Comparison of ENCODE assay signal across 8 cellular contexts in genomic region chr16:391885-392335, GRCh38. TPM values are rescaled to one million over a fixed set of nuclear protein-coding genes. Genes with fewer than 3 reads are reported as not detected.
DNase-seq lines count a peak whose midpoint lies in the region; FAIRE-seq and TF ChIP-seq lines count a peak whose summit lies in the region.

No MANE protein-coding gene starts in this region.

- no peak overlapping the region for H3K18ac ChIP-seq in H9 (ENCODE audit: insufficient read length, low read depth, low read length)

- H3K4me1 ChIP-seq in H9 (ENCODE audit: insufficient read depth, low read length) (no peaks in the 10 kb centered on the region; the same call in 1 of the 2 replicates), fibroblast of lung (ENCODE audit: control insufficient read depth, extremely low read depth, insufficient read depth, low read length) (no peaks in the 10 kb centered on the region), parathyroid adenoma (peaks cover 7% of the 10 kb centered on the region)

- H3K27me3 ChIP-seq in H9 (ENCODE audit: insufficient read depth, low read length): no peaks in the 10 kb centered on the region
- no peaks in the 10 kb centered on the region for H3K27me3 ChIP-seq in fibroblast of lung (ENCODE audit: control insufficient read depth, insufficient read depth, low read length)
- H3K27me3 ChIP-seq in parathyroid adenoma (ENCODE audit: control insufficient read depth, insufficient read depth, low read length): no peaks in the 10 kb centered on the region

- H3K4me1 Mint-ChIP-seq in H9: peaks cover 29 to 32% of the 10 kb centered on the region in 2 experiments

- peak overlapping the region in 1 of 2 experiments; percentile 23; a peak in 1 of 5 replicates for H3K4me3 Mint-ChIP-seq in H9

- H3K4me2 ChIP-seq in H9 (ENCODE audit: insufficient read depth, insufficient read length, low read length): no peak overlapping the region
- peak overlapping the region; percentile 37 for H3K4me2 ChIP-seq in fibroblast of lung (ENCODE audit: extremely low read depth, insufficient read depth, low read length)
- no peak overlapping the region for H3K4me2 ChIP-seq in parathyroid adenoma (ENCODE audit: low read length)

- H3K9me3 ChIP-seq in H9 (ENCODE audit: control insufficient read depth, low read depth, low read length) (no peaks in the 10 kb centered on the region), fibroblast of lung (ENCODE audit: control insufficient read depth, insufficient read depth, low read depth, low read length) (no peaks in the 10 kb centered on the region), parathyroid adenoma (ENCODE audit: control insufficient read depth, low read length) (no peaks in the 10 kb centered on the region)

- H3K56ac ChIP-seq in H9 (ENCODE audit: insufficient read length, low read depth, low read length): no peak overlapping the region

- no peak overlapping the region for H2BK120ac ChIP-seq in H9 (ENCODE audit: low read depth, low read length, poor library complexity, severe bottlenecking)

- H3K9ac ChIP-seq in H9 (ENCODE audit: extremely low read depth, insufficient read length, low read length) (no peak overlapping the region), fibroblast of lung (ENCODE audit: insufficient read depth, low read length) (no peak overlapping the region), parathyroid adenoma (no peak overlapping the region)

- no peak overlapping the region for H2BK5ac ChIP-seq in H9 (ENCODE audit: insufficient read length, low read length)

- H3K79me2 ChIP-seq in H9 (ENCODE audit: insufficient read depth, low read length) (no peaks in the 10 kb centered on the region), fibroblast of lung (ENCODE audit: control insufficient read depth, insufficient read depth, low read length) (no peaks in the 10 kb centered on the region), parathyroid adenoma (no peaks in the 10 kb centered on the region)

- no peak overlapping the region for H2AK5ac ChIP-seq in H9 (ENCODE audit: insufficient read length, low read length)

- H4K5ac ChIP-seq in H9 (ENCODE audit: insufficient read length, low read depth, low read length): no peak overlapping the region

- no peaks in the 10 kb centered on the region for H3K27me3 Mint-ChIP-seq in H9 (ENCODE audit: low read depth)

- H3K36me3 ChIP-seq in fibroblast of lung (ENCODE audit: control insufficient read depth, insufficient read depth, low read length) (no peaks in the 10 kb centered on the region), parathyroid adenoma (ENCODE audit: control insufficient read depth, insufficient read depth, low read length) (no peaks in the 10 kb centered on the region)

- H3K27ac ChIP-seq in H9 (ENCODE audit: insufficient read length, low read depth, low read length) (no peak overlapping the region), fibroblast of lung (ENCODE audit: insufficient read depth, low read length) (no peak overlapping the region), parathyroid adenoma (no peak overlapping the region)

- no peak overlapping the region for H3K23ac ChIP-seq in H9 (ENCODE audit: insufficient read length, low read depth, low read length)

- DNase-seq in AG10803 (ENCODE audit: low read depth) (peak; percentile 64), H9 (peak; percentile 89), OCI-M1 (lab: John Stamatoyannopoulos, UW) (peak; percentile 91), activated T-cell treated with anti-CD3 and anti-CD28 coated beads for 48 hours (ENCODE audit: low read depth) (peak; percentile 83), fibroblast of lung (ENCODE audit: low read depth in 2 of 2) (peak; percentile 80 to 83), urothelium cell line (ENCODE audit: low spot score) (peak; percentile 43), NCI-H128 (lab: John Stamatoyannopoulos, UW; ENCODE audit: unreplicated experiment) (no peak)

- H3K23me2 ChIP-seq in H9 (ENCODE audit: insufficient read length, low read depth, low read length, poor library complexity, severe bottlenecking): no peaks in the 10 kb centered on the region

- no peak overlapping the region for H3K4me3 ChIP-seq in AG10803 (ENCODE audit: low read length)
- H3K4me3 ChIP-seq in fibroblast of lung (replicated peaks in 1 of 4; ENCODE audit: control extremely low read depth in 1 of 4, insufficient read depth in 1 of 4, low read depth in 3 of 4, low read length in 4 of 4): no peak overlapping the region
- H3K4me3 ChIP-seq in parathyroid adenoma (ENCODE audit: low read depth, low read length): no peak overlapping the region

- no CpG with 5 or more reads among the region's 7 CpGs for WGBS in H9 (ENCODE audit: extremely low coverage, insufficient read length, low lambda C conversion rate)

- no peak overlapping the region; a peak in 1 of 7 replicates for H3K27ac Mint-ChIP-seq in H9

- no peak overlapping the region for H4K8ac ChIP-seq in H9 (replicated peaks; ENCODE audit: insufficient read length, low read depth, low read length)

- no peak overlapping the region for H3K4ac ChIP-seq in H9 (ENCODE audit: low read depth, low read length)

- H4K20me1 ChIP-seq in H9 (ENCODE audit: control insufficient read depth, insufficient read depth, insufficient read length) (no peaks in the 10 kb centered on the region), fibroblast of lung (ENCODE audit: control insufficient read depth, extremely low read depth, insufficient read depth, low read length) (no peaks in the 10 kb centered on the region)

- H2BK12ac ChIP-seq in H9 (ENCODE audit: insufficient read length, low read depth, low read length): no peak overlapping the region

- H3K36me3 Mint-ChIP-seq in H9 (ENCODE audit: insufficient read depth in 1 of 3, low read depth in 3 of 3): peaks cover 7 to 12% (median 8%) of the 10 kb centered on the region in 3 experiments; a peak in 5 of 7 replicates

- no peak overlapping the region for H4K91ac ChIP-seq in H9 (ENCODE audit: insufficient read length, low read depth, low read length)

- no peak overlapping the region for H3T11ph ChIP-seq in H9 (ENCODE audit: low read length)

- no peak for FAIRE-seq in urothelium cell line (lab: Jason Lieb, UNC)

- H2BK20ac ChIP-seq in H9 (ENCODE audit: low read depth, low read length, poor library complexity, severe bottlenecking): no peak overlapping the region

- H2BK15ac ChIP-seq in H9 (ENCODE audit: low read depth, low read length): no peak overlapping the region

- H3K79me1 ChIP-seq in H9 (ENCODE audit: insufficient read depth, low read depth, low read length, poor library complexity, severe bottlenecking): no peaks in the 10 kb centered on the region

- H2AFZ ChIP-seq in H9 (ENCODE audit: low read length): no peak overlapping the region
- no peak overlapping the region for H2AFZ ChIP-seq in fibroblast of lung (ENCODE audit: low read length)
- no peak overlapping the region for H2AFZ ChIP-seq in parathyroid adenoma

- H3K9me3 Mint-ChIP-seq in H9: peaks cover 7 to 14% of the 10 kb centered on the region in 2 experiments

- no peak overlapping the region for H3K14ac ChIP-seq in H9 (ENCODE audit: insufficient read depth, low read length)

- TF ChIP-seq CTCF in AG10803 (conservative IDR thresholded peaks at IDR 0.05; ENCODE audit: low read length) (peak; percentile 71), H9 (conservative IDR thresholded peaks at IDR 0.05) (peak; percentile 98), fibroblast of lung (conservative IDR thresholded peaks at IDR 0.05 in 1 of 2, IDR thresholded peaks at IDR 0.05 in 1 of 2; ENCODE audit: low read depth in 1 of 2, low read length in 2 of 2) (peak; percentile 75 to 93), parathyroid adenoma (IDR thresholded peaks at IDR 0.05) (peak; percentile 42)

RNA-seq across cellular contexts. Expression of gene NME4, which starts 5.1 kb away (rescaled TPM):
- 319 and 320 TPM in 2 replicates for total RNA-seq in H9 (2021)
- 51.9 and 71.7 TPM in 2 replicates for total RNA-seq in fibroblast of lung
- 114 and 121 TPM in 2 replicates for polyA plus RNA-seq in fibroblast of lung
- 234 and 273 TPM in 2 replicates for polyA plus RNA-seq in fibroblast of lung (2012)
- 62.2 and 122 TPM in 2 replicates for polyA minus RNA-seq in fibroblast of lung (ENCODE audit: low replicate concordance)

RNA-seq across cellular contexts. Expression of gene DECR2, which starts 9.8 kb away (rescaled TPM):
- total RNA-seq in H9 (2021) (38.8 and 39.3 TPM in 2 replicates), fibroblast of lung (6.4 and 12.1 TPM in 2 replicates)
- 10.8 and 12.0 TPM in 2 replicates for polyA plus RNA-seq in fibroblast of lung
- 19.1 and 20.9 TPM in 2 replicates for polyA plus RNA-seq in fibroblast of lung (2012)
- 9.7 and 25.1 TPM in 2 replicates for polyA minus RNA-seq in fibroblast of lung (ENCODE audit: low replicate concordance)

RNA-seq across cellular contexts. Expression of gene PGAP6, which starts 10.1 kb away (rescaled TPM):
- total RNA-seq in H9 (2021): 111 and 114 TPM in 2 replicates
- 48.8 and 82.7 TPM in 2 replicates for total RNA-seq in fibroblast of lung
- polyA plus RNA-seq in fibroblast of lung: 46.2 and 73.2 TPM in 2 replicates
- 63.8 and 83.4 TPM in 2 replicates for polyA plus RNA-seq in fibroblast of lung (2012)
- polyA minus RNA-seq in fibroblast of lung (ENCODE audit: low replicate concordance): 132 and 193 TPM in 2 replicates

RNA-seq across cellular contexts. Expression of gene MRPL28, which starts 21.6 kb away (rescaled TPM):
- total RNA-seq in H9 (2021) (154 TPM in 2 replicates), fibroblast of lung (53.7 and 65.2 TPM in 2 replicates)
- 86.5 and 133 TPM in 2 replicates for polyA plus RNA-seq in fibroblast of lung
- 108 and 151 TPM in 2 replicates for polyA plus RNA-seq in fibroblast of lung (2012)
- 84.8 and 123 TPM in 2 replicates for polyA minus RNA-seq in fibroblast of lung (ENCODE audit: low replicate concordance)

RNA-seq across cellular contexts. Expression of gene RAB11FIP3, which starts 33.5 kb away (rescaled TPM):
- 37.1 TPM in 2 replicates for total RNA-seq in H9 (2021)
- total RNA-seq in fibroblast of lung: 17.5 and 22.1 TPM in 2 replicates
- polyA plus RNA-seq in fibroblast of lung: 7.3 and 11.9 TPM in 2 replicates
- 20.5 and 29.2 TPM in 2 replicates for polyA plus RNA-seq in fibroblast of lung (2012)
- polyA minus RNA-seq in fibroblast of lung (ENCODE audit: low replicate concordance): 17.1 and 23.5 TPM in 2 replicates

Comparison
In these comparisons a context has a peak if more than half of its experiments do, and no peak if none do; other contexts are left out.
1. CTCF ChIP-seq: peak in every context shown above with its lines; median percentile 98 in H9; 84 in fibroblast of lung; 71 in AG10803; 42 in parathyroid adenoma.